Comparison of ENCODE assay signal across 8 cellular contexts in the genomic region with DNA sequence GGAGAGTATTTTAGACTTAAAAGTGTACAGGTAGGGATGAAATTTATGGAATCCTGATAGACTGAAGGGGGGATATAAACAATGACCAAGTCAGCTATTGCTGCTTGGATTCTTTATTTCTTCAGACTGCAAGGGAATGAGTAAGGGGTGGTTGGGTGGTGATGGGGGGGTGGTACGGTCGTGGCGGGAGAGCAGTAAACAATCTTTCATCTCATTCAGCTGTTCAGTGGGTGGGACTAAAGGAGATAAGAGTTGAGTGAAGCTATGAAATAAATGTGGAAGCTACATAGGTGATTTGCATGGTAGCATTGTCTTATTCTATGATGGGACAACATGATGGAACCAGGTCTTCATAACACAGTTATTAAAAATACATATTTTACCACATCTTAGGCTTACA. TPM values are rescaled to one million over a fixed set of nuclear protein-coding genes. Genes with fewer than 3 reads are reported as not detected.
A peak's percentile ranks its signal among the peaks of the same experiment; 100 is the strongest.
DNase-seq lines count a peak whose midpoint lies in the region; ATAC-seq and TF ChIP-seq lines count a peak whose summit lies in the region.

No MANE protein-coding gene starts in this region.

- H3K9ac ChIP-seq in BLaER1 = peak overlapping the region; percentile 92; the same call in 1 of the 2 replicates
- peak overlapping the region; percentile 97 for H3K9ac ChIP-seq in Karpas-422 (ENCODE audit: low read length)
- peak overlapping the region in 1 of 2 donors; percentile 77 for H3K9ac ChIP-seq in mucosa of rectum (ENCODE audit: low read depth in 1 of 2, low read length in 2 of 2)

- H3K9me3 ChIP-seq in BLaER1 (peaks cover 28% of the 10 kb centered on the region), Karpas-422 (ENCODE audit: low read length) (no peaks in the 10 kb centered on the region; the same call in 1 of the 2 replicates), mucosa of rectum (ENCODE audit: control insufficient read depth in 2 of 2, low read length in 2 of 2) (no peaks in the 10 kb centered on the region), aorta (ENCODE audit: control insufficient read depth, low read length) (no peaks in the 10 kb centered on the region)

- WGBS in aorta, 2 donors = 6 to 7% methylated on average over 3 of the region's 3 CpGs

- in situ Hi-C loops in astrocyte of the cerebellum (cut with HindIII; ENCODE audit: low sequenced_read_pairs) = no loop called here

- H3K27me3 ChIP-seq in BLaER1 (no peaks in the 10 kb centered on the region), Karpas-422 (ENCODE audit: low read length) (no peaks in the 10 kb centered on the region), mucosa of rectum (ENCODE audit: control insufficient read depth in 2 of 2, insufficient read depth in 2 of 2, low read length in 2 of 2) (no peaks in the 10 kb centered on the region), aorta (ENCODE audit: control insufficient read depth in 1 of 2, insufficient read depth in 2 of 2, low read length in 1 of 2) (no peaks in the 10 kb centered on the region)

- DNase-seq in Karpas-422 (peak; percentile 51), astrocyte of the cerebellum (ENCODE audit: low read depth) (no peak), aorta (no peak), cortex of kidney (lab: John Stamatoyannopoulos, UW) (no peak)

- intact Hi-C loops in aorta (cut with DNase I) = loop anchor here in 1 of 2 donors (5.0 kb wide), 2 partner anchors 35 to 85 kb away; no protein-coding TSS in a partner anchor

- peaks cover 36% of the 10 kb centered on the region for H3K36me3 ChIP-seq in BLaER1
- peaks cover 10% of the 10 kb centered on the region; the same call in 1 of the 2 replicates for H3K36me3 ChIP-seq in Karpas-422 (ENCODE audit: insufficient read depth, low read length)
- H3K36me3 ChIP-seq in mucosa of rectum (ENCODE audit: control insufficient read depth in 2 of 2, insufficient read depth in 2 of 2, low read length in 2 of 2) = no peaks in the 10 kb centered on the region
- no peaks in the 10 kb centered on the region for H3K36me3 ChIP-seq in aorta (ENCODE audit: control insufficient read depth in 1 of 2, insufficient read depth in 2 of 2, low read length in 1 of 2)

- H4K20me1 ChIP-seq in BLaER1 = peaks cover 61% of the 10 kb centered on the region
- H4K20me1 ChIP-seq in Karpas-422 (ENCODE audit: insufficient read depth, low read depth, low read length) = peaks cover 12% of the 10 kb centered on the region; the same call in 1 of the 2 replicates

- H3K4me3 ChIP-seq in BLaER1 = peak overlapping the region; percentile 86
- H3K4me3 ChIP-seq in Karpas-422 (ENCODE audit: low read length) = peak overlapping the region; percentile 96
- peak overlapping the region; percentile 96 for H3K4me3 ChIP-seq in astrocyte of the cerebellum (ENCODE audit: low read depth, low read length)
- peak overlapping the region; percentile 93 to 96 for H3K4me3 ChIP-seq in mucosa of rectum (ENCODE audit: low read length in 2 of 2)
- peak overlapping the region; percentile 40 to 66 for H3K4me3 ChIP-seq in aorta (ENCODE audit: low read length in 2 of 2)

- H3K4me1 ChIP-seq in BLaER1 (peaks cover 31% of the 10 kb centered on the region), Karpas-422 (ENCODE audit: low read length) (peaks cover 28% of the 10 kb centered on the region), mucosa of rectum (ENCODE audit: control insufficient read depth in 2 of 2, insufficient read depth in 2 of 2, low read length in 2 of 2) (peaks cover 5 to 13% of the 10 kb centered on the region in 2 donors), aorta (ENCODE audit: control insufficient read depth in 1 of 2, insufficient read depth in 2 of 2, low read length in 2 of 2) (peaks cover 0 to 4% of the 10 kb centered on the region in 2 donors)

- ATAC-seq in aorta (ENCODE audit: low FRiP score) = no peak
- ATAC-seq in GM21390 (IDR thresholded peaks at IDR 0.05; ENCODE audit: unreplicated experiment) = no peak
- ATAC-seq in GM21825 (IDR thresholded peaks at IDR 0.05; ENCODE audit: unreplicated experiment) = no peak

- peaks cover 69% of the 10 kb centered on the region for H3K79me2 ChIP-seq in Karpas-422 (ENCODE audit: low read length)

- no peak overlapping the region for H3K27ac ChIP-seq in BLaER1
- peak overlapping the region; percentile 80 for H3K27ac ChIP-seq in Karpas-422 (ENCODE audit: low read length)
- peak overlapping the region in 1 of 2 donors; percentile 98 for H3K27ac ChIP-seq in mucosa of rectum (ENCODE audit: low read depth in 2 of 2, low read length in 2 of 2)
- H3K27ac ChIP-seq in aorta (ENCODE audit: low read depth in 1 of 2, low read length in 2 of 2) = peak overlapping the region in 1 of 2 donors; percentile 20

- H2AFZ ChIP-seq in Karpas-422 (ENCODE audit: low read length) = no peak overlapping the region

- no peaks in the 10 kb centered on the region for H3K9me2 ChIP-seq in Karpas-422 (replicated peaks; ENCODE audit: insufficient read depth, low read length)

- TF ChIP-seq CTCF in astrocyte of the cerebellum (IDR thresholded peaks at IDR 0.05; ENCODE audit: low read depth, low read length, missing control alignments) = no peak

- peak overlapping the region; percentile 90 for H3K4me2 ChIP-seq in BLaER1
- H3K4me2 ChIP-seq in Karpas-422 (ENCODE audit: low read depth, low read length, poor library complexity, severe bottlenecking) = peak overlapping the region; percentile 78

RNA-seq across cellular contexts. Expression of gene SEPTIN7, which starts 1.8 kb away (rescaled TPM):
- 125 and 263 TPM in 2 replicates for total RNA-seq in Karpas-422 (2014; rRNA removed; shearing (Covaris generic); ENCODE audit: low replicate concordance)
- total RNA-seq in aorta = 100 to 1,000 TPM; 270 to 290 TPM
- 100 to 1,000 TPM; 337 to 357 TPM for polyA plus RNA-seq in aorta
